19 cellular contexts compared by ENCODE assay signal in the genomic region with DNA sequence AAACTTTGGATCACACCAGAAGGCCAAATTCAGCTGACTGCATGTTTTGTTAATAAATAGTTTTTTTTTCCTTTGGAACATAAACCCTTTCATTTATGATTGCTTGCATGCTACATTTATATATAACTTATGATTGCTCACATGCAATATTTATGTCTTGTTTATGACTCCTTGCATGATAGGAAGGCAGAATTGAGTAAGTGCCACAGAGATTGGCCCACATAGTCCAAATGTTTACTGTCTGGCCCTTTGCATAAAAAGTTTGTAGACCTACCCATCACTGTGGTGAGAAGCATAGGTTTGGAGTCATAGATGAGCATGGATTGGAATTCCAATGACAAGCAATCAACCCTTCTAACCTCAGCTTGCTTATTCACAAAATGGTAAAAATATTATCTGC. TPM values are rescaled to one million over a fixed set of nuclear protein-coding genes. Genes with fewer than 3 reads are reported as not detected.
DNase-seq lines count a peak whose midpoint lies in the region; ATAC-seq, FAIRE-seq and TF ChIP-seq lines count a peak whose summit lies in the region.
"Had no signal": no experiment of that assay in that cellular context is flagged by ENCODE, and none has a peak within 500 bp of the region (broad histone marks: within the 10 kb centered on the region; RNA-seq: fewer than 3 reads in every experiment).

No MANE protein-coding gene starts in this region.

- no peak for FAIRE-seq in kidney (lab: Jason Lieb, UNC)
- FAIRE-seq: D721Med, GM12878, H1 had no signal

- H2BK15ac ChIP-seq in mesenchymal stem cell (ENCODE audit: low read depth, poor library complexity, severe bottlenecking) = no peak overlapping the region

- no peak overlapping the region for H2BK120ac ChIP-seq in mesenchymal stem cell (ENCODE audit: low read depth, low read length)

- no peak overlapping the region for H2AK5ac ChIP-seq in mesenchymal stem cell (ENCODE audit: low read length, severe bottlenecking)

- no peak overlapping the region for H4K91ac ChIP-seq in mesenchymal stem cell (ENCODE audit: low read length)

- H3K9me3 ChIP-seq in MG63 = no peaks in the 10 kb centered on the region
- no peaks in the 10 kb centered on the region for H3K9me3 ChIP-seq in mesenchymal stem cell (ENCODE audit: control insufficient read depth, low read length)
- H3K9me3 ChIP-seq in kidney (ENCODE audit: control insufficient read depth in 1 of 2, low read length in 2 of 2) = no peaks in the 10 kb centered on the region
- H3K9me3 ChIP-seq: BE2C, Caco-2 had no signal

- no peak for ATAC-seq in GM21528 (IDR thresholded peaks at IDR 0.05; ENCODE audit: low FRiP score, unreplicated experiment)
- ATAC-seq in SK-N-SH treated with all-trans-retinoic acid at 6 μM for 48 hours = no peak
- ATAC-seq: GM12878 had no signal

- H4K8ac ChIP-seq in mesenchymal stem cell (ENCODE audit: low read length) = no peak overlapping the region

- intact Hi-C loops in kidney (cut with DNase I) = no loop called here

- H3K36me3 ChIP-seq in MG63 (peaks cover 8% of the 10 kb centered on the region), mesenchymal stem cell (ENCODE audit: control insufficient read depth in 1 of 2, insufficient read depth in 2 of 2, low read depth in 1 of 2, low read length in 2 of 2) (peaks cover 13 to 67% of the 10 kb centered on the region in 2 experiments), kidney (ENCODE audit: control insufficient read depth in 1 of 2, insufficient read depth in 2 of 2, low read length in 2 of 2) (no peaks in the 10 kb centered on the region)
- H3K36me3 ChIP-seq: BE2C had no signal

- no peak overlapping the region for H3K4ac ChIP-seq in mesenchymal stem cell (ENCODE audit: low read depth in 1 of 2, low read length in 2 of 2)

- no peak overlapping the region for H3K4me2 ChIP-seq in mesenchymal stem cell (ENCODE audit: low read length, poor library complexity, severe bottlenecking)

- H2AFZ ChIP-seq in mesenchymal stem cell (ENCODE audit: low read depth, low read length) = no peak overlapping the region

- no peak overlapping the region for H3K18ac ChIP-seq in mesenchymal stem cell (ENCODE audit: low read depth in 1 of 2, low read length in 2 of 2)

- no peak overlapping the region for H2BK12ac ChIP-seq in mesenchymal stem cell (ENCODE audit: low read length in 2 of 2)

- no peak overlapping the region for H3K4me3 ChIP-seq in MG63
- no peak overlapping the region for H3K4me3 ChIP-seq in mesenchymal stem cell (ENCODE audit: insufficient read depth in 1 of 2, low read depth in 1 of 2, low read length in 2 of 2)
- no peak overlapping the region for H3K4me3 ChIP-seq in kidney (ENCODE audit: low read length in 2 of 2)
- H3K4me3 ChIP-seq: GM12878 had no signal

- H3K27ac ChIP-seq in mesenchymal stem cell (ENCODE audit: low read length, poor library complexity, severe bottlenecking) (no peak overlapping the region), kidney (ENCODE audit: low read depth in 2 of 2, low read length in 2 of 2) (no peak overlapping the region)

- H3K9ac ChIP-seq in mesenchymal stem cell (ENCODE audit: low read length) (no peak overlapping the region), kidney (ENCODE audit: low read length in 2 of 2) (no peak overlapping the region)

- H2BK5ac ChIP-seq in mesenchymal stem cell (ENCODE audit: low read depth, low read length, poor library complexity, severe bottlenecking) = no peak overlapping the region

- H3K4me1 ChIP-seq in mesenchymal stem cell (ENCODE audit: control insufficient read depth, insufficient read depth, low read depth, low read length) = peaks cover 6% of the 10 kb centered on the region
- peaks cover 0 to 5% of the 10 kb centered on the region in 2 donors for H3K4me1 ChIP-seq in kidney (ENCODE audit: control insufficient read depth in 1 of 2, insufficient read depth in 1 of 2, low read depth in 1 of 2, low read length in 2 of 2)
- H3K4me1 ChIP-seq: BE2C had no signal

- no peak overlapping the region for H3K23ac ChIP-seq in mesenchymal stem cell (ENCODE audit: low read length in 2 of 2)

- DNase-seq in AG08396 (ENCODE audit: low spot score) (peak; percentile 35), MG63 (peak; percentile 48), fibroblast of peridontal ligament (ENCODE audit: extremely low read depth) (peak; percentile 80), mesenchymal stem cell (peak; percentile 27), kidney (no peak)
- no peak for DNase-seq in activated CD8-positive, alpha-beta memory T cell treated with anti-CD3 and anti-CD28 coated beads for 24 hours
- DNase-seq: 8988T; BE2C; C1 segment of cervical spinal cord; Caco-2; CD4-positive, CD25-positive, alpha-beta regulatory T cell; DMS79; GF-D8; H9 had no signal

- no peak for TF ChIP-seq CTCF in kidney (IDR thresholded peaks at IDR 0.05; ENCODE audit: borderline replicate concordance, extremely low read depth, insufficient read depth)

- H3K14ac ChIP-seq in mesenchymal stem cell (ENCODE audit: low read length in 2 of 2) = no peak overlapping the region

- H3K79me1 ChIP-seq in mesenchymal stem cell (replicated peaks; ENCODE audit: low read length, poor library complexity, severe bottlenecking) = peaks cover 21% of the 10 kb centered on the region

- H3K27me3 ChIP-seq in MG63 (no peaks in the 10 kb centered on the region), mesenchymal stem cell (ENCODE audit: control insufficient read depth in 1 of 2, insufficient read depth in 1 of 2, low read length in 2 of 2) (no peaks in the 10 kb centered on the region)
- H3K27me3 ChIP-seq: BE2C had no signal

TF ChIP-seq in SK-N-SH treated with all-trans-retinoic acid at 6 μM for 48 hours, 23 proteins besides CTCF, POLR2A, EP300 and RAD21 (continues in another document):
- TF ChIP-seq ZNF70 (CRISPR knock-in tag; IDR thresholded peaks at IDR 0.05) (no peak), OSR1 (CRISPR knock-in tag; IDR thresholded peaks at IDR 0.05) (no peak), ISL1 (CRISPR knock-in tag; IDR thresholded peaks at IDR 0.05) (no peak), ESRRG (CRISPR knock-in tag; IDR thresholded peaks at IDR 0.05) (no peak), ZFP3 (CRISPR knock-in tag; IDR thresholded peaks at IDR 0.05) (no peak), PPARA (CRISPR knock-in tag; IDR thresholded peaks at IDR 0.05; ENCODE audit: borderline replicate concordance) (no peak), CSDC2 (CRISPR knock-in tag; IDR thresholded peaks at IDR 0.05) (no peak), ZC3H10 (CRISPR knock-in tag; IDR thresholded peaks at IDR 0.05) (no peak), ZFP30 (CRISPR knock-in tag; IDR thresholded peaks at IDR 0.05) (no peak), SNAI2 (CRISPR knock-in tag; IDR thresholded peaks at IDR 0.05) (no peak), ZNF565 (CRISPR knock-in tag; conservative IDR thresholded peaks at IDR 0.05; ENCODE audit: low read depth) (no peak), GLIS3 (CRISPR knock-in tag; IDR thresholded peaks at IDR 0.05) (no peak), ZNF8 (CRISPR knock-in tag; IDR thresholded peaks at IDR 0.05) (no peak)
- TF ChIP-seq, protein P1, sequence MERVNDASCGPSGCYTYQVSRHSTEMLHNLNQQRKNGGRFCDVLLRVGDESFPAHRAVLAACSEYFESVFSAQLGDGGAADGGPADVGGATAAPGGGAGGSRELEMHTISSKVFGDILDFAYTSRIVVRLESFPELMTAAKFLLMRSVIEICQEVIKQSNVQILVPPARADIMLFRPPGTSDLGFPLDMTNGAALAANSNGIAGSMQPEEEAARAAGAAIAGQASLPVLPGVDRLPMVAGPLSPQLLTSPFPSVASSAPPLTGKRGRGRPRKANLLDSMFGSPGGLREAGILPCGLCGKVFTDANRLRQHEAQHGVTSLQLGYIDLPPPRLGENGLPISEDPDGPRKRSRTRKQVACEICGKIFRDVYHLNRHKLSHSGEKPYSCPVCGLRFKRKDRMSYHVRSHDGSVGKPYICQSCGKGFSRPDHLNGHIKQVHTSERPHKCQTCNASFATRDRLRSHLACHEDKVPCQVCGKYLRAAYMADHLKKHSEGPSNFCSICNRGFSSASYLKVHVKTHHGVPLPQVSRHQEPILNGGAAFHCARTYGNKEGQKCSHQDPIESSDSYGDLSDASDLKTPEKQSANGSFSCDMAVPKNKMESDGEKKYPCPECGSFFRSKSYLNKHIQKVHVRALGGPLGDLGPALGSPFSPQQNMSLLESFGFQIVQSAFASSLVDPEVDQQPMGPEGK (CRISPR knock-in tag; IDR thresholded peaks at IDR 0.05; ENCODE audit: borderline replicate concordance) = no peak
- TF ChIP-seq, protein P2, sequence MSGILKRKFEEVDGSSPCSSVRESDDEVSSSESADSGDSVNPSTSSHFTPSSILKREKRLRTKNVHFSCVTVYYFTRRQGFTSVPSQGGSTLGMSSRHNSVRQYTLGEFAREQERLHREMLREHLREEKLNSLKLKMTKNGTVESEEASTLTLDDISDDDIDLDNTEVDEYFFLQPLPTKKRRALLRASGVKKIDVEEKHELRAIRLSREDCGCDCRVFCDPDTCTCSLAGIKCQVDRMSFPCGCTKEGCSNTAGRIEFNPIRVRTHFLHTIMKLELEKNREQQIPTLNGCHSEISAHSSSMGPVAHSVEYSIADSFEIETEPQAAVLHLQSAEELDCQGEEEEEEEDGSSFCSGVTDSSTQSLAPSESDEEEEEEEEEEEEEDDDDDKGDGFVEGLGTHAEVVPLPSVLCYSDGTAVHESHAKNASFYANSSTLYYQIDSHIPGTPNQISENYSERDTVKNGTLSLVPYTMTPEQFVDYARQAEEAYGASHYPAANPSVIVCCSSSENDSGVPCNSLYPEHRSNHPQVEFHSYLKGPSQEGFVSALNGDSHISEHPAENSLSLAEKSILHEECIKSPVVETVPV (CRISPR knock-in tag; IDR thresholded peaks at IDR 0.05) = no peak
- TF ChIP-seq, protein P3, sequence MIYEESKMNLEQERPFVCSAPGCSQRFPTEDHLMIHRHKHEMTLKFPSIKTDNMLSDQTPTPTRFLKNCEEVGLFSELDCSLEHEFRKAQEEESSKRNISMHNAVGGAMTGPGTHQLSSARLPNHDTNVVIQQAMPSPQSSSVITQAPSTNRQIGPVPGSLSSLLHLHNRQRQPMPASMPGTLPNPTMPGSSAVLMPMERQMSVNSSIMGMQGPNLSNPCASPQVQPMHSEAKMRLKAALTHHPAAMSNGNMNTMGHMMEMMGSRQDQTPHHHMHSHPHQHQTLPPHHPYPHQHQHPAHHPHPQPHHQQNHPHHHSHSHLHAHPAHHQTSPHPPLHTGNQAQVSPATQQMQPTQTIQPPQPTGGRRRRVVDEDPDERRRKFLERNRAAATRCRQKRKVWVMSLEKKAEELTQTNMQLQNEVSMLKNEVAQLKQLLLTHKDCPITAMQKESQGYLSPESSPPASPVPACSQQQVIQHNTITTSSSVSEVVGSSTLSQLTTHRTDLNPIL (CRISPR knock-in tag; IDR thresholded peaks at IDR 0.05; ENCODE audit: low read depth) = no peak

RNA-seq across cellular contexts. Expression of a gene that starts 30.8 kb away (rescaled TPM):
- 23.4 and 23.6 TPM in 2 replicates for total RNA-seq in MG63 (2014; rRNA removed; shearing (Covaris generic); ENCODE audit: low replicate concordance)
- 40.3 TPM for polyA plus RNA-seq in mesenchymal stem cell (2013, experiment 1 of 2)
- 39.9 TPM for polyA plus RNA-seq in mesenchymal stem cell (2013, experiment 2 of 2)
- 38.4 TPM for total RNA-seq in kidney
- 10.4 TPM for polyA plus RNA-seq in kidney (ENCODE audit: insufficient read depth, low read depth, low replicate concordance)

RNA-seq across cellular contexts. Expression of a gene that starts 42.9 kb away (rescaled TPM):
- 32.9 and 42.7 TPM in 2 replicates for total RNA-seq in MG63 (2014; rRNA removed; shearing (Covaris generic); ENCODE audit: low replicate concordance)
- polyA plus RNA-seq in mesenchymal stem cell (2013, experiment 1 of 2) = 22.5 TPM
- polyA plus RNA-seq in mesenchymal stem cell (2013, experiment 2 of 2) = 21.7 TPM
- 24.2 TPM for total RNA-seq in kidney
- polyA plus RNA-seq in kidney (ENCODE audit: insufficient read depth, low read depth, low replicate concordance) = 52.7 TPM

Comparison
In these comparisons a context has a peak if more than half of its experiments do, and no peak if none do; other contexts are left out.
1. DNase-seq: peak in AG08396 (single experiment), MG63 (single experiment), fibroblast of peridontal ligament (single experiment) and mesenchymal stem cell (single experiment); none in kidney (single experiment) and activated CD8-positive, alpha-beta memory T cell treated with anti-CD3 and anti-CD28 coated beads for 24 hours (single experiment).